In genomic region chr20:53918949-53919361, GRCh38 we compare ENCODE assay signal across 12 cellular contexts.
DNase-seq lines count a peak whose midpoint lies in the region; ATAC-seq and TF ChIP-seq lines count a peak whose summit lies in the region.
"Had no signal": no experiment of that assay in that cellular context is flagged by ENCODE, and none has a peak within 500 bp of the region (broad histone marks: within the 10 kb centered on the region; RNA-seq: fewer than 3 reads in every experiment).

No MANE protein-coding gene starts in this region.

- H3K4me1 ChIP-seq in H9 (ENCODE audit: insufficient read depth, low read length), result peaks cover 16% of the 10 kb centered on the region; the same call in 1 of the 2 replicates
- H3K4me1 ChIP-seq in hepatocyte (ENCODE audit: insufficient read depth), result peaks cover 25% of the 10 kb centered on the region

- H2BK15ac ChIP-seq in H9 (ENCODE audit: low read depth, low read length), result no peak overlapping the region

- H2BK120ac ChIP-seq in H9 (ENCODE audit: low read depth, low read length, poor library complexity, severe bottlenecking), result no peak overlapping the region

- H3K9me3 ChIP-seq in H9 (ENCODE audit: control insufficient read depth, low read depth, low read length), result no peaks in the 10 kb centered on the region
- no peaks in the 10 kb centered on the region for H3K9me3 ChIP-seq in hepatocyte (ENCODE audit: low read depth)
- H3K9me3 ChIP-seq: adrenal gland had no signal

- no peak overlapping the region for H3T11ph ChIP-seq in H9 (ENCODE audit: low read length)

- no peaks in the 10 kb centered on the region for H3K27me3 ChIP-seq in H9 (ENCODE audit: insufficient read depth, low read length)
- H3K27me3 ChIP-seq in hepatocyte, result no peaks in the 10 kb centered on the region
- H3K27me3 ChIP-seq: adrenal gland had no signal

- H2AK5ac ChIP-seq in H9 (ENCODE audit: insufficient read length, low read length), result no peak overlapping the region

- no peaks in the 10 kb centered on the region; a peak in 2 of 5 replicates for H3K9me3 Mint-ChIP-seq in H9
- peaks cover 0 to 1% of the 10 kb centered on the region in 2 donors for H3K9me3 Mint-ChIP-seq in stimulated activated naive B cell treated with anti-CD40 and anti-IgM and Interleukin-4, amounts not matched to agents 10 μg/mL and 1 μg/mL and 100 μg/mL, for 72 hours
- H3K9me3 Mint-ChIP-seq: dendritic cell treated with granulocyte-macrophage colony-stimulating factor and Interleukin-4, amounts not matched to agents 40 ng/mL and 50 ng/mL, for 4 days; stimulated activated naive CD8-positive, alpha-beta T cell treated with anti-CD3 and anti-CD28 coated beads, Interleukin-15, amount 100 ng/mL, for 72 hours had no signal

- H3K4me2 ChIP-seq in H9 (ENCODE audit: insufficient read depth, insufficient read length, low read length) (peak overlapping the region; percentile 50), hepatocyte (peak overlapping the region; percentile 49)

- no peaks in the 10 kb centered on the region for H3K79me1 ChIP-seq in H9 (ENCODE audit: insufficient read depth, low read depth, low read length, poor library complexity, severe bottlenecking)

- H3K4me1 Mint-ChIP-seq in H9, result peaks cover 64 to 73% of the 10 kb centered on the region in 2 experiments
- peaks cover 48 to 77% of the 10 kb centered on the region in 2 donors for H3K4me1 Mint-ChIP-seq in stimulated activated naive B cell treated with anti-CD40 and anti-IgM and Interleukin-4, amounts not matched to agents 10 μg/mL and 1 μg/mL and 100 μg/mL, for 72 hours

- H3K18ac ChIP-seq in H9 (ENCODE audit: insufficient read length, low read depth, low read length), result no peak overlapping the region

- H2BK20ac ChIP-seq in H9 (ENCODE audit: low read depth, low read length, poor library complexity, severe bottlenecking), result no peak overlapping the region

- no peak overlapping the region for H3K56ac ChIP-seq in H9 (ENCODE audit: insufficient read length, low read depth, low read length)

- peak overlapping the region; percentile 49 for H3K9ac ChIP-seq in H9 (ENCODE audit: extremely low read depth, insufficient read length, low read length)

- no peaks in the 10 kb centered on the region for H3K23me2 ChIP-seq in H9 (ENCODE audit: insufficient read length, low read depth, low read length, poor library complexity, severe bottlenecking)

- no peak for ATAC-seq in stimulated activated naive B cell treated with anti-CD40 and anti-IgM and Interleukin-4, amounts not matched to agents 10 μg/mL and 1 μg/mL and 100 μg/mL, for 72 hours (replicated peaks)
- ATAC-seq in GM18861 (IDR thresholded peaks at IDR 0.05; ENCODE audit: unreplicated experiment) (no peak), omental fat pad (ENCODE audit: low FRiP score) (no peak)
- ATAC-seq: stimulated activated naive CD8-positive, alpha-beta T cell treated with anti-CD3 and anti-CD28 coated beads, Interleukin-15, amount 100 ng/mL, for 72 hours had no signal

- H3K27ac ChIP-seq in H9 (ENCODE audit: insufficient read length, low read depth, low read length), result no peak overlapping the region
- no peak overlapping the region for H3K27ac ChIP-seq in hepatocyte
- H3K27ac ChIP-seq: adrenal gland had no signal

- H3K79me2 ChIP-seq in H9 (ENCODE audit: insufficient read depth, low read length) (no peaks in the 10 kb centered on the region), hepatocyte (no peaks in the 10 kb centered on the region)

- no peak overlapping the region for H3K4me3 ChIP-seq in hepatocyte
- H3K4me3 ChIP-seq: adrenal gland had no signal

- no peak overlapping the region for H3K4ac ChIP-seq in H9 (ENCODE audit: low read depth, low read length)

- no peak overlapping the region for H4K91ac ChIP-seq in H9 (ENCODE audit: insufficient read length, low read depth, low read length)

- H3K27ac Mint-ChIP-seq in H9, result peak overlapping the region in 2 of 3 experiments; percentile 81 to 92; a peak in 3 of 7 replicates
- peak overlapping the region; percentile 49 for H3K27ac Mint-ChIP-seq in stimulated activated naive B cell treated with anti-CD40 and anti-IgM and Interleukin-4, amounts not matched to agents 10 μg/mL and 1 μg/mL and 100 μg/mL, for 72 hours
- H3K27ac Mint-ChIP-seq: stimulated activated naive CD8-positive, alpha-beta T cell treated with anti-CD3 and anti-CD28 coated beads, Interleukin-15, amount 100 ng/mL, for 72 hours had no signal

- no peak for TF ChIP-seq CTCF in H9 (conservative IDR thresholded peaks at IDR 0.05)
- TF ChIP-seq CTCF in hepatocyte (IDR thresholded peaks at IDR 0.05; ENCODE audit: poor library complexity), result no peak
- no peak for TF ChIP-seq CTCF in omental fat pad (IDR thresholded peaks at IDR 0.05)

- peak; percentile 90 for DNase-seq in H9
- DNase-seq in NCI-H524 (lab: John Stamatoyannopoulos, UW), result peak; percentile 69 to 78
- DNase-seq in hepatocyte (ENCODE audit: low spot score), result no peak
- DNase-seq in stimulated activated naive B cell treated with anti-CD40 and anti-IgM and Interleukin-4, amounts not matched to agents 10 μg/mL and 1 μg/mL and 100 μg/mL, for 72 hours, result no peak
- no peak for DNase-seq in posterior cingulate gyrus
- no peak for DNase-seq in omental fat pad (ENCODE audit: low spot score)
- DNase-seq: SHP77; stimulated activated CD4-positive, alpha-beta T cell treated with anti-CD3 and anti-CD28 coated beads, Interleukin-2, amount 100 ng/mL, for 48 hours; stimulated activated naive CD8-positive, alpha-beta T cell treated with anti-CD3 and anti-CD28 coated beads, Interleukin-15, amount 100 ng/mL, for 72 hours had no signal

- WGBS in H9 (ENCODE audit: extremely low coverage, insufficient read length, low lambda C conversion rate), result no CpG with 5 or more reads among the region's 11 CpGs
- WGBS in hepatocyte (ENCODE audit: low lambda C conversion rate, missing lambda C conversion rate), result 36% methylated on average over 11 of the region's 11 CpGs

- H3K27me3 Mint-ChIP-seq in H9 (ENCODE audit: low read depth), result no peaks in the 10 kb centered on the region
- H3K27me3 Mint-ChIP-seq in stimulated activated naive B cell treated with anti-CD40 and anti-IgM and Interleukin-4, amounts not matched to agents 10 μg/mL and 1 μg/mL and 100 μg/mL, for 72 hours, result no peaks in the 10 kb centered on the region
- H3K27me3 Mint-ChIP-seq: dendritic cell treated with granulocyte-macrophage colony-stimulating factor and Interleukin-4, amounts not matched to agents 40 ng/mL and 50 ng/mL, for 4 days; stimulated activated naive CD8-positive, alpha-beta T cell treated with anti-CD3 and anti-CD28 coated beads, Interleukin-15, amount 100 ng/mL, for 72 hours had no signal

- H2AFZ ChIP-seq in H9 (ENCODE audit: low read length) (no peak overlapping the region), hepatocyte (no peak overlapping the region)

- H3K14ac ChIP-seq in H9 (ENCODE audit: insufficient read depth, low read length), result no peak overlapping the region; the same call in 1 of the 2 replicates

- H2BK12ac ChIP-seq in H9 (ENCODE audit: insufficient read length, low read depth, low read length), result no peak overlapping the region

- H3K9me2 ChIP-seq in hepatocyte (replicated peaks; ENCODE audit: insufficient read depth), result no peaks in the 10 kb centered on the region

- H3K4me3 Mint-ChIP-seq in H9, result peak overlapping the region; percentile 51 to 70
- no peak overlapping the region for H3K4me3 Mint-ChIP-seq in stimulated activated naive B cell treated with anti-CD40 and anti-IgM and Interleukin-4, amounts not matched to agents 10 μg/mL and 1 μg/mL and 100 μg/mL, for 72 hours
- H3K4me3 Mint-ChIP-seq: dendritic cell treated with granulocyte-macrophage colony-stimulating factor and Interleukin-4, amounts not matched to agents 40 ng/mL and 50 ng/mL, for 4 days; stimulated activated naive CD8-positive, alpha-beta T cell treated with anti-CD3 and anti-CD28 coated beads, Interleukin-15, amount 100 ng/mL, for 72 hours had no signal

- no peak overlapping the region for H3K23ac ChIP-seq in H9 (ENCODE audit: insufficient read length, low read depth, low read length)

- intact Hi-C loops in posterior cingulate gyrus (cut with DNase I), result loop anchor here (10.0 kb wide), 1 partner anchor 286 kb away; the partner anchor contains the start of gene PFDN4

- no peaks in the 10 kb centered on the region; a peak in 1 of 7 replicates for H3K36me3 Mint-ChIP-seq in H9 (ENCODE audit: insufficient read depth in 1 of 3, low read depth in 3 of 3)
- peaks cover 2 to 3% of the 10 kb centered on the region in 2 donors for H3K36me3 Mint-ChIP-seq in stimulated activated naive B cell treated with anti-CD40 and anti-IgM and Interleukin-4, amounts not matched to agents 10 μg/mL and 1 μg/mL and 100 μg/mL, for 72 hours

- no peaks in the 10 kb centered on the region for H4K20me1 ChIP-seq in H9 (ENCODE audit: control insufficient read depth, insufficient read depth, insufficient read length)
- H4K20me1 ChIP-seq in hepatocyte (ENCODE audit: insufficient read depth, poor library complexity, severe bottlenecking), result no peaks in the 10 kb centered on the region

- H3K36me3 ChIP-seq in hepatocyte (replicated peaks; ENCODE audit: insufficient read depth, low read depth), result no peaks in the 10 kb centered on the region
- H3K36me3 ChIP-seq: adrenal gland had no signal

- H4K5ac ChIP-seq in H9 (ENCODE audit: insufficient read length, low read depth, low read length), result no peak overlapping the region

- no peak overlapping the region for H4K8ac ChIP-seq in H9 (replicated peaks; ENCODE audit: insufficient read length, low read depth, low read length)

- no peak overlapping the region for H2BK5ac ChIP-seq in H9 (ENCODE audit: insufficient read length, low read length)

Comparison
In these comparisons a context has a peak if more than half of its experiments do, and no peak if none do; other contexts are left out.
1. DNase-seq: peak in H9 (single experiment) and NCI-H524 (2 of 2); none in hepatocyte (single experiment), stimulated activated naive B cell treated with anti-CD40 and anti-IgM and Interleukin-4, amounts not matched to agents 10 μg/mL and 1 μg/mL and 100 μg/mL, for 72 hours (single experiment), posterior cingulate gyrus (0 of 10) and omental fat pad (single experiment).
2. H3K4me3 Mint-ChIP-seq: peak in H9 (2 of 2); none in stimulated activated naive B cell treated with anti-CD40 and anti-IgM and Interleukin-4, amounts not matched to agents 10 μg/mL and 1 μg/mL and 100 μg/mL, for 72 hours (0 of 2).